1 cellular context compared by ENCODE assay signal in the genomic region with DNA sequence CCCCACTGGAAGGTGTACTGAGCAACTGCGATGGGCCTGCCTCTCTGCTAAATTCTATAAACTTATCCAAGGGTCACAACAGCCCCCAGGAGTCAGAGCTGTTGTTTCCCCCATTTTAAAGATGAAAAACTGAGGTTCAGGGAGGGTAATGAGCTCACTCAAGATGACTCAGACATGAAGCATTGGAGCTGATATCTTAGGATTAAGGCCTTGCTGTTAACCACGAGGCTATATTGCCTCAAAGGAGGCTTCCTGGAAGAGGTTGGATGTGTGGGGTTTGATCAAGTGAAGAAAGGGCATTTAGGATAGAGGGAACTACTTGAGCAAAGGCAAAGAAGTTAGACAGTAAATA.
TF ChIP-seq lines count a peak whose summit lies in the region.

No MANE protein-coding gene starts in this region.

TF ChIP-seq in WTC11, 78 proteins besides CTCF, POLR2A, EP300 and RAD21 (continued from another document):
- TF ChIP-seq, protein P1, sequence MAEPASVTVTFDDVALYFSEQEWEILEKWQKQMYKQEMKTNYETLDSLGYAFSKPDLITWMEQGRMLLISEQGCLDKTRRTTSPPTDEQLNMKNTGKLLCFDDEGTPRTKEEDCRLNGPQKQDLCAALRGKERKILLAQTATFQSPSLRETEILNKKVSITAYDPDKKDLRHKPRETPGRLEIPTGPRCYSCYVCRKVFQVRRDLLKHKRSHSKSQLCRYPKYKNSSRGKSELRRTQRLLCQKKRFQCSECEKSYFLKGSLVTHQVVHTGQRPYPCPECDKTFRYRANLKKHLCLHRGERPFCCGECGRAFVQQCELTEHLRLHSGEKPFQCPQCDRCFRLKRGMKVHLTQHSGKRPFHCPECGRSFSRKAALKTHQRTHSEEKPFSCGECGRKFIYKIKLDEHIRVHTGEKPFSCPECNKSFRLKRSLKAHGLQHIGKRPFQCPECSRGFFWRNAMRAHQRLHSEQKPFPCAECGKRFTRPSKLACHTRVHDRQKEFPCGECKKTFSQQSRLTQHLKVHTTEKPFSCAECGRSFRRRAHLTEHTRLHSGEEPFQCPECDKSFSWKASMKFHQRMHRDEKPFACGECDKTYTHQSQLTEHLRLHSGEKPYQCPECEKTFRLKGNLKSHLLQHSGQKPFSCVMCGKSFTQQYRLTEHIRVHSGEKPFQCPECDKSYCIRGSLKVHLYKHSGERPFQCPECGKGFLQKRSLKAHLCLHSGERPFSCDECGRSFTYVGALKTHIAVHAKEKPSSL (CRISPR knock-in tag; conservative IDR thresholded peaks at IDR 0.05) = no peak
- TF ChIP-seq ESRRA (CRISPR knock-in tag; IDR thresholded peaks at IDR 0.05; ENCODE audit: borderline replicate concordance) = no peak
